In genomic region chr19:43799502-43800142, GRCh38 we compare ENCODE assay signal across 1 cellular context.
TF ChIP-seq lines count a peak whose summit lies in the region.

No MANE protein-coding gene starts in this region.

TF ChIP-seq in H1, 55 proteins besides CTCF, POLR2A, EP300 and RAD21:
- TF ChIP-seq EZH2 (IDR thresholded peaks at IDR 0.05; ENCODE audit: low read depth, low read length, severe bottlenecking) (no peak), YY1 (IDR thresholded peaks at IDR 0.05; ENCODE audit: low read depth, low read length) (no peak), EGR1 (IDR thresholded peaks at IDR 0.05; ENCODE audit: borderline replicate concordance, low read depth, low read length) (no peak), RNF2 (IDR thresholded peaks at IDR 0.05; ENCODE audit: borderline replicate concordance, low read depth, low read length, missing control alignments, poor library complexity, severe bottlenecking) (no peak), CBX8 (IDR thresholded peaks at IDR 0.05; ENCODE audit: borderline replicate concordance, low read depth, low read length) (no peak), TCF12 (IDR thresholded peaks at IDR 0.05; ENCODE audit: low read depth, low read length) (no peak), KDM1A (IDR thresholded peaks at IDR 0.05; ENCODE audit: borderline replicate concordance, low read length) (no peak), SIRT6 (IDR thresholded peaks at IDR 0.05; ENCODE audit: low read length) (no peak), HDAC6 (IDR thresholded peaks at IDR 0.05; ENCODE audit: low read depth, low read length) (no peak), TAF1 (IDR thresholded peaks at IDR 0.05; ENCODE audit: low read depth, low read length) (no peak), E2F6 (IDR thresholded peaks at IDR 0.05) (no peak), POLR2AphosphoS5 (IDR thresholded peaks at IDR 0.05; ENCODE audit: low read depth, low read length) (no peak), MAFK (IDR thresholded peaks at IDR 0.05; ENCODE audit: low read depth, low read length) (no peak), SIN3A (conservative IDR thresholded peaks at IDR 0.05 in 1 of 2, IDR thresholded peaks at IDR 0.05 in 1 of 2; ENCODE audit: low read depth in 1 of 2, low read length in 2 of 2) (no peak), BCL11A (IDR thresholded peaks at IDR 0.05; ENCODE audit: low read depth in 2 of 2, low read length in 2 of 2) (no peak), CTBP2 (IDR thresholded peaks at IDR 0.05; ENCODE audit: borderline replicate concordance, insufficient read depth, insufficient read length, low read length) (no peak), HDAC2 (IDR thresholded peaks at IDR 0.05; ENCODE audit: borderline replicate concordance in 1 of 2, low read depth in 2 of 2, low read length in 2 of 2) (no peak)
- TF ChIP-seq, protein P1, sequence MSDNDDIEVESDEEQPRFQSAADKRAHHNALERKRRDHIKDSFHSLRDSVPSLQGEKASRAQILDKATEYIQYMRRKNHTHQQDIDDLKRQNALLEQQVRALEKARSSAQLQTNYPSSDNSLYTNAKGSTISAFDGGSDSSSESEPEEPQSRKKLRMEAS (IDR thresholded peaks at IDR 0.05) = no peak
TF ChIP-seq in H1: peak in this region for 0.
